ENCODE assay signal across 2 cellular contexts in genomic region chr9:16100596-16101091, GRCh38.
TF ChIP-seq lines count a peak whose summit lies in the region.

No MANE protein-coding gene starts in this region.

TF ChIP-seq in GM23338, 12 proteins besides CTCF, POLR2A, EP300 and RAD21 (continued from another document):
- no peak for TF ChIP-seq NANOG (IDR thresholded peaks at IDR 0.05; ENCODE audit: borderline replicate concordance)
- TF ChIP-seq, protein P1, sequence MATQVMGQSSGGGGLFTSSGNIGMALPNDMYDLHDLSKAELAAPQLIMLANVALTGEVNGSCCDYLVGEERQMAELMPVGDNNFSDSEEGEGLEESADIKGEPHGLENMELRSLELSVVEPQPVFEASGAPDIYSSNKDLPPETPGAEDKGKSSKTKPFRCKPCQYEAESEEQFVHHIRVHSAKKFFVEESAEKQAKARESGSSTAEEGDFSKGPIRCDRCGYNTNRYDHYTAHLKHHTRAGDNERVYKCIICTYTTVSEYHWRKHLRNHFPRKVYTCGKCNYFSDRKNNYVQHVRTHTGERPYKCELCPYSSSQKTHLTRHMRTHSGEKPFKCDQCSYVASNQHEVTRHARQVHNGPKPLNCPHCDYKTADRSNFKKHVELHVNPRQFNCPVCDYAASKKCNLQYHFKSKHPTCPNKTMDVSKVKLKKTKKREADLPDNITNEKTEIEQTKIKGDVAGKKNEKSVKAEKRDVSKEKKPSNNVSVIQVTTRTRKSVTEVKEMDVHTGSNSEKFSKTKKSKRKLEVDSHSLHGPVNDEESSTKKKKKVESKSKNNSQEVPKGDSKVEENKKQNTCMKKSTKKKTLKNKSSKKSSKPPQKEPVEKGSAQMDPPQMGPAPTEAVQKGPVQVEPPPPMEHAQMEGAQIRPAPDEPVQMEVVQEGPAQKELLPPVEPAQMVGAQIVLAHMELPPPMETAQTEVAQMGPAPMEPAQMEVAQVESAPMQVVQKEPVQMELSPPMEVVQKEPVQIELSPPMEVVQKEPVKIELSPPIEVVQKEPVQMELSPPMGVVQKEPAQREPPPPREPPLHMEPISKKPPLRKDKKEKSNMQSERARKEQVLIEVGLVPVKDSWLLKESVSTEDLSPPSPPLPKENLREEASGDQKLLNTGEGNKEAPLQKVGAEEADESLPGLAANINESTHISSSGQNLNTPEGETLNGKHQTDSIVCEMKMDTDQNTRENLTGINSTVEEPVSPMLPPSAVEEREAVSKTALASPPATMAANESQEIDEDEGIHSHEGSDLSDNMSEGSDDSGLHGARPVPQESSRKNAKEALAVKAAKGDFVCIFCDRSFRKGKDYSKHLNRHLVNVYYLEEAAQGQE (IDR thresholded peaks at IDR 0.05; ENCODE audit: unreplicated experiment), result no peak
- TF ChIP-seq ZNF114 (CRISPR knock-in tag; IDR thresholded peaks at IDR 0.05), result no peak
- TF ChIP-seq STAT1 (IDR thresholded peaks at IDR 0.05; ENCODE audit: unreplicated experiment), result no peak

TF ChIP-seq in H1, 55 proteins besides CTCF, POLR2A, EP300 and RAD21 (continued from another document):
- TF ChIP-seq ATF2 (IDR thresholded peaks at IDR 0.05; ENCODE audit: low read length), result no peak
- TF ChIP-seq BRCA1 (IDR thresholded peaks at IDR 0.05; ENCODE audit: low read depth, low read length), result no peak
- TF ChIP-seq RBBP5 (IDR thresholded peaks at IDR 0.05; ENCODE audit: borderline replicate concordance, low read depth, low read length), result no peak
- no peak for TF ChIP-seq TBP (IDR thresholded peaks at IDR 0.05; ENCODE audit: low read depth, low read length)
